Comparison of ENCODE assay signal across 8 cellular contexts in genomic region chr1:231240531-231240882, GRCh38. TPM values are rescaled to one million over a fixed set of nuclear protein-coding genes. Genes with fewer than 3 reads are reported as not detected.
DNase-seq lines count a peak whose midpoint lies in the region; ATAC-seq and TF ChIP-seq lines count a peak whose summit lies in the region.

No MANE protein-coding gene starts in this region.

- H3K9me3 Mint-ChIP-seq in CD14-positive monocyte = peaks cover 0 to 2% (median 0%) of the 10 kb centered on the region in 7 donors
- no peaks in the 10 kb centered on the region for H3K9me3 Mint-ChIP-seq in T-helper 2 cell treated with Interferon-gamma antibody and Interleukin-4, amounts not matched to agents 5 μg/mL and 100 μg/mL, for 36 hours

- peak overlapping the region; percentile 92 to 97 for H3K4me3 Mint-ChIP-seq in CD14-positive monocyte
- peak overlapping the region; percentile 95 for H3K4me3 Mint-ChIP-seq in T-helper 2 cell treated with Interferon-gamma antibody and Interleukin-4, amounts not matched to agents 5 μg/mL and 100 μg/mL, for 36 hours

- H3K36me3 ChIP-seq in H7 (replicated peaks; ENCODE audit: control insufficient read depth, insufficient read depth, low read length) = no peaks in the 10 kb centered on the region; the same call in 1 of the 2 replicates
- no peaks in the 10 kb centered on the region for H3K36me3 ChIP-seq in parathyroid adenoma (ENCODE audit: control insufficient read depth, insufficient read depth, low read length)

- peaks cover 4% of the 10 kb centered on the region for H3K4me1 ChIP-seq in parathyroid adenoma

- peaks cover 11% of the 10 kb centered on the region for H3K79me2 ChIP-seq in parathyroid adenoma

- H3K27me3 ChIP-seq in H7 (ENCODE audit: control insufficient read depth, insufficient read depth, low read length) (no peaks in the 10 kb centered on the region), parathyroid adenoma (ENCODE audit: control insufficient read depth, insufficient read depth, low read length) (no peaks in the 10 kb centered on the region)

- intact Hi-C loops in CD14-positive monocyte (cut with micrococcal nuclease) = loop anchor here in 1 of 2 donors (10.0 kb wide), 2 partner anchors 94 to 1874 kb away; partner anchors contain the start of genes EXOC8 and SPRTN

- no peak for TF ChIP-seq CTCF in CD14-positive monocyte (IDR thresholded peaks at IDR 0.05)
- TF ChIP-seq CTCF in foreskin fibroblast (IDR thresholded peaks at IDR 0.05; ENCODE audit: low read depth, low read length) = no peak
- no peak for TF ChIP-seq CTCF in parathyroid adenoma (IDR thresholded peaks at IDR 0.05)

- H3K9ac ChIP-seq in parathyroid adenoma = no peak overlapping the region

- peak overlapping the region; percentile 94 to 98 (median 97) for H3K27ac Mint-ChIP-seq in CD14-positive monocyte
- peak overlapping the region; percentile 96 for H3K27ac Mint-ChIP-seq in T-helper 2 cell treated with Interferon-gamma antibody and Interleukin-4, amounts not matched to agents 5 μg/mL and 100 μg/mL, for 36 hours

- H2AFZ ChIP-seq in parathyroid adenoma = peak overlapping the region; percentile 62

- DNase-seq in CD14-positive monocyte (ENCODE audit: low spot score) = no peak
- peak; percentile 39 for DNase-seq in H7
- DNase-seq in T-helper 2 cell treated with Interferon-gamma antibody and Interleukin-4, amounts not matched to agents 5 μg/mL and 100 μg/mL, for 36 hours (ENCODE audit: low spot score) = no peak
- DNase-seq in foreskin fibroblast = peak in 1 of 2 donors; percentile 33
- DNase-seq in NCI-H2029 (lab: John Stamatoyannopoulos, UW) = no peak

- H3K9me3 ChIP-seq in parathyroid adenoma (ENCODE audit: control insufficient read depth, low read length) = no peaks in the 10 kb centered on the region

- peaks cover 0 to 2% (median 0%) of the 10 kb centered on the region in 3 donors for H3K27me3 Mint-ChIP-seq in CD14-positive monocyte (ENCODE audit: low read depth in 3 of 3)
- no peaks in the 10 kb centered on the region for H3K27me3 Mint-ChIP-seq in T-helper 2 cell treated with Interferon-gamma antibody and Interleukin-4, amounts not matched to agents 5 μg/mL and 100 μg/mL, for 36 hours (ENCODE audit: low read depth)

- peaks cover 34 to 41% of the 10 kb centered on the region in 2 donors for H3K36me3 Mint-ChIP-seq in CD14-positive monocyte
- H3K36me3 Mint-ChIP-seq in T-helper 2 cell treated with Interferon-gamma antibody and Interleukin-4, amounts not matched to agents 5 μg/mL and 100 μg/mL, for 36 hours (ENCODE audit: low read depth) = peaks cover 41% of the 10 kb centered on the region

- H3K4me1 Mint-ChIP-seq in CD14-positive monocyte = peaks cover 62% of the 10 kb centered on the region
- H3K4me1 Mint-ChIP-seq in T-helper 2 cell treated with Interferon-gamma antibody and Interleukin-4, amounts not matched to agents 5 μg/mL and 100 μg/mL, for 36 hours (ENCODE audit: low read depth) = peaks cover 52% of the 10 kb centered on the region

- peak overlapping the region; percentile 66 for H3K4me2 ChIP-seq in parathyroid adenoma (ENCODE audit: low read length)

- no peak for ATAC-seq in HG03565 (IDR thresholded peaks at IDR 0.05; ENCODE audit: unreplicated experiment)
- ATAC-seq in HG03280 (IDR thresholded peaks at IDR 0.05; ENCODE audit: unreplicated experiment) = no peak

- H3K4me3 ChIP-seq in H7 (ENCODE audit: insufficient read depth, low read depth, low read length) (peak overlapping the region; percentile 71), foreskin fibroblast (ENCODE audit: low read depth in 1 of 2, low read length in 2 of 2) (peak overlapping the region; percentile 96), parathyroid adenoma (ENCODE audit: low read depth, low read length) (peak overlapping the region; percentile 76)

- H3K27ac ChIP-seq in parathyroid adenoma = peak overlapping the region; percentile 43

RNA-seq across cellular contexts. Expression of gene GNPAT, which starts 0.5 kb away (rescaled TPM):
- polyA plus RNA-seq in CD14-positive monocyte = 10 to 100 TPM; 34.8 to 40.3 TPM
- total RNA-seq in H7 (2014; rRNA removed; shearing (Covaris generic)) = 77.6 and 96.4 TPM in 2 replicates
